8 cellular contexts compared by ENCODE assay signal in the genomic region with DNA sequence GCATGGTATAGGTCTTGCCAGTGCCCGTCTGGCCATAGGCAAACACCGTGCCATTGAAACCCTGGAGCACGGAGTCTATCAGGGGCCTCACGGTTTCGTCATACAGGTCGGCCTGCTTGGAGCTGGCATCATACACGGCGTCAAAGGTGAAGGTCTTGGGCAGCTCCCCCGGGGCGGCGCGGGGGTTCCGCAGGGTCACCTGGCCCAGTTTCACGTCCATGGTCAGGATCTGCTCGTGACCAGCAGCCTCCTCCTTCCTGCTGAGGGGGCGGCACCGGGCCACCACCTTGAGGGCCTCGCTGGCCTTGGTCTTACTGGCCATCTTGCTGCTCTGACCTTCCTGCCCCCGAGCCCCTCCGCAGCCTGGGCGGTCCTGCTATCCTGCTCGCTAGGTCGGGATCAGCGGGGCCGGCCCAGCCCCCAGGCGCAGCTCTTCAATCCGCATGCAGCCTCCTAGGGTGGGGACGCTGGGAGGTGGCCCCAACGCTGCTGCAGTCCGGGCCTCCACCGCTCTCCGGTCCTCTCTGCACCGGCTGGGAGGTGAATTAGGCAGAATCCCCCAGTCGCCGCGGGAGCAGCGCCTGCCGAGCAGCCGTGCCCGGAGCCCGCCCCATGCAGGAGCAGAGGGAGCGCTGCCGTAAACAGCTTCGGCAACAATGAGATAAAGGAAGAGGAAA. TPM values are rescaled to one million over a fixed set of nuclear protein-coding genes. Genes with fewer than 3 reads are reported as not detected.
DNase-seq lines count a peak whose midpoint lies in the region; ATAC-seq, FAIRE-seq and TF ChIP-seq lines count a peak whose summit lies in the region.

No MANE protein-coding gene starts in this region.

- in situ Hi-C loops in GM13977 (cut with MboI; ENCODE audit: low pct_unique_long_range_greater_than_20kb, low sequenced_read_pairs, unreplicated experiment): no loop called here

- H3K27ac ChIP-seq in A549: peak overlapping the region; percentile 81 to 90
- no peak overlapping the region for H3K27ac ChIP-seq in HL-60 (replicated peaks)
- H3K27ac ChIP-seq in ascending aorta: peak overlapping the region in 1 of 2 donors; percentile 60

- CTCF ChIA-PET in A549 (lab: Yijun Ruan, JAX): interaction anchor here (1.1 to 18.4 kb wide), 11 partner anchors 8 to 204 kb away, joined by 3 to 240 read pairs (median 4); no protein-coding TSS in a partner anchor

- peak overlapping the region; percentile 79 for H3K4me3 ChIP-seq in A549
- peak overlapping the region; percentile 85 for H3K4me3 ChIP-seq in HL-60 (replicated peaks; ENCODE audit: insufficient read depth, low read length)
- H3K4me3 ChIP-seq in ascending aorta: peak overlapping the region; percentile 86 to 95

- H3K9me3 ChIP-seq in A549 (no peaks in the 10 kb centered on the region), ascending aorta (no peaks in the 10 kb centered on the region)

- POLR2A ChIA-PET in A549 (lab: Yijun Ruan, JAX): interaction anchor here (0.9 to 1.2 kb wide), 3 partner anchors 52 to 88 kb away, joined by 3 to 4 read pairs (median 3); a partner anchor contains a TSS

- H3K36me3 ChIP-seq in ascending aorta: no peaks in the 10 kb centered on the region

- peaks cover 57% of the 10 kb centered on the region for H3K4me1 ChIP-seq in A549
- H3K4me1 ChIP-seq in ascending aorta: peaks cover 0 to 22% of the 10 kb centered on the region in 2 donors

- TF ChIP-seq RAD21 in A549 (conservative IDR thresholded peaks at IDR 0.05 in 1 of 2, IDR thresholded peaks at IDR 0.05 in 1 of 2): peak in 1 of 2 experiments; percentile 6; a peak in 1 of 5 replicates

- H3K4me2 ChIP-seq in A549: peak overlapping the region; percentile 71

- 40% methylated on average over 16 of the region's 44 CpGs for WGBS in A549 (ENCODE audit: missing lambda C conversion rate)

- no peak for FAIRE-seq in A549 (lab: Jason Lieb, UNC)

- no peak for TF ChIP-seq EP300 in A549 (IDR thresholded peaks at IDR 0.05)

- intact Hi-C loops in ascending aorta (cut with DNase I): loop anchor here (2.0 to 10.0 kb wide), 4 partner anchors 31 to 363 kb away; a partner anchor contains a TSS

- no peak for TF ChIP-seq CTCF in A549 (IDR thresholded peaks at IDR 0.05)
- TF ChIP-seq CTCF in GM13977 (IDR thresholded peaks at IDR 0.05; ENCODE audit: extremely low read depth, insufficient read depth, missing control alignments): no peak
- no peak for TF ChIP-seq CTCF in HL-60 (IDR thresholded peaks at IDR 0.05; ENCODE audit: insufficient read depth, low read length)
- no peak for TF ChIP-seq CTCF in ascending aorta (IDR thresholded peaks at IDR 0.05)

- H3K27me3 ChIP-seq in HL-60 (ENCODE audit: insufficient read depth, poor library complexity, severe bottlenecking) (no peaks in the 10 kb centered on the region), ascending aorta (no peaks in the 10 kb centered on the region)

- TF ChIP-seq POLR2A in A549 (IDR thresholded peaks at IDR 0.05; ENCODE audit: low read length): 0 out of 2 replicates have a peak, but pooled peaks have one; percentile 16

- peak; percentile 19 to 24 for ATAC-seq in A549

- DNase-seq in A549 (ENCODE audit: low read depth in 1 of 2, low spot score in 1 of 2) (no peak), GM13977 (ENCODE audit: low spot score) (peak; percentile 43), HL-60 (ENCODE audit: low read depth in 1 of 2, low spot score in 1 of 2) (peak; percentile 20 to 35), ascending aorta (ENCODE audit: low spot score in 2 of 2) (no peak), iPS-NIHi7 (ENCODE audit: extremely low spot score) (peak; percentile 42), cerebellar nuclear complex (lab: John Stamatoyannopoulos, UW) (no peak), NCI-H187 treated with DMSO at 0.1 percent for 48 hours (lab: John Stamatoyannopoulos, UW) (no peak)
- DNase-seq in stimulated activated CD4-positive, alpha-beta T cell treated with anti-CD3 and anti-CD28 coated beads, Interleukin-2, amount 100 ng/mL, for 24 hours: peak; percentile 25 to 38

TF ChIP-seq in A549, 52 proteins besides CTCF, POLR2A, EP300 and RAD21:
- TF ChIP-seq, protein P1, sequence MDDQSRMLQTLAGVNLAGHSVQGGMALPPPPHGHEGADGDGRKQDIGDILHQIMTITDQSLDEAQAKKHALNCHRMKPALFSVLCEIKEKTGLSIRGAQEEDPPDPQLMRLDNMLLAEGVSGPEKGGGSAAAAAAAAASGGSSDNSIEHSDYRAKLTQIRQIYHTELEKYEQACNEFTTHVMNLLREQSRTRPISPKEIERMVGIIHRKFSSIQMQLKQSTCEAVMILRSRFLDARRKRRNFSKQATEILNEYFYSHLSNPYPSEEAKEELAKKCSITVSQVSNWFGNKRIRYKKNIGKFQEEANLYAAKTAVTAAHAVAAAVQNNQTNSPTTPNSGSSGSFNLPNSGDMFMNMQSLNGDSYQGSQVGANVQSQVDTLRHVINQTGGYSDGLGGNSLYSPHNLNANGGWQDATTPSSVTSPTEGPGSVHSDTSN (IDR thresholded peaks at IDR 0.05): no peak
- TF ChIP-seq, protein P2, sequence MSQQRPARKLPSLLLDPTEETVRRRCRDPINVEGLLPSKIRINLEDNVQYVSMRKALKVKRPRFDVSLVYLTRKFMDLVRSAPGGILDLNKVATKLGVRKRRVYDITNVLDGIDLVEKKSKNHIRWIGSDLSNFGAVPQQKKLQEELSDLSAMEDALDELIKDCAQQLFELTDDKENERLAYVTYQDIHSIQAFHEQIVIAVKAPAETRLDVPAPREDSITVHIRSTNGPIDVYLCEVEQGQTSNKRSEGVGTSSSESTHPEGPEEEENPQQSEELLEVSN (IDR thresholded peaks at IDR 0.05; ENCODE audit: borderline replicate concordance, low read depth): 0 out of 2 replicates have a peak, but pooled peaks have one; percentile 15

RNA-seq across cellular contexts. Expression of a gene that starts 0.6 kb away (rescaled TPM):
- polyA plus RNA-seq in A549 (2011; rRNA removed) (17.1 and 20.1 TPM in 2 replicates), A549 (2017; fragmentation: RNase III; extraction: RNeasy Plus Mini Kit Qiagen cat#74134 plus additional on column Dnase treatment) (57.4 to 80.8 TPM (median 77.4 TPM) in 3 replicates)
- 18.2 and 20.9 TPM in 2 replicates for polyA plus RNA-seq in A549 (2012; cell fraction: cytosol; rRNA removed)
- 20.5 and 20.6 TPM in 2 replicates for polyA plus RNA-seq in A549 (2012; cell fraction: nucleus; rRNA removed)
- 34.3 and 36.5 TPM in 2 replicates for polyA minus RNA-seq in A549 (2011; rRNA and poly(A)+ RNA removed)
- total RNA-seq in ascending aorta: 11.9 TPM

RNA-seq across cellular contexts. Expression of a gene that starts 52.1 kb away (rescaled TPM):
- polyA plus RNA-seq in A549 (2011; rRNA removed): 332 and 692 TPM in 2 replicates
- 132 and 139 TPM in 2 replicates for polyA plus RNA-seq in A549 (2012; cell fraction: cytosol; rRNA removed)
- polyA plus RNA-seq in A549 (2012; cell fraction: nucleus; rRNA removed): 112 and 147 TPM in 2 replicates
- polyA plus RNA-seq in A549 (2017; fragmentation: RNase III; extraction: RNeasy Plus Mini Kit Qiagen cat#74134 plus additional on column Dnase treatment): 256 to 289 TPM (median 272 TPM) in 3 replicates
- polyA minus RNA-seq in A549 (2011; rRNA and poly(A)+ RNA removed): 108 and 123 TPM in 2 replicates
- total RNA-seq in ascending aorta: 181 TPM

Comparison
In these comparisons a context has a peak if more than half of its experiments do, and no peak if none do; other contexts are left out.
1. DNase-seq: peak in GM13977 (single experiment), HL-60 (2 of 2), iPS-NIHi7 (single experiment) and stimulated activated CD4-positive, alpha-beta T cell treated with anti-CD3 and anti-CD28 coated beads, Interleukin-2, amount 100 ng/mL, for 24 hours (2 of 2); none in A549 (0 of 2), ascending aorta (0 of 2), cerebellar nuclear complex (0 of 2) and NCI-H187 treated with DMSO at 0.1 percent for 48 hours (single experiment).
2. Peak in every context shown above with its lines, with median percentiles within 50 percentile points of each other: H3K4me3 ChIP-seq.